Comparison of ENCODE assay signal across 18 cellular contexts in the genomic region with DNA sequence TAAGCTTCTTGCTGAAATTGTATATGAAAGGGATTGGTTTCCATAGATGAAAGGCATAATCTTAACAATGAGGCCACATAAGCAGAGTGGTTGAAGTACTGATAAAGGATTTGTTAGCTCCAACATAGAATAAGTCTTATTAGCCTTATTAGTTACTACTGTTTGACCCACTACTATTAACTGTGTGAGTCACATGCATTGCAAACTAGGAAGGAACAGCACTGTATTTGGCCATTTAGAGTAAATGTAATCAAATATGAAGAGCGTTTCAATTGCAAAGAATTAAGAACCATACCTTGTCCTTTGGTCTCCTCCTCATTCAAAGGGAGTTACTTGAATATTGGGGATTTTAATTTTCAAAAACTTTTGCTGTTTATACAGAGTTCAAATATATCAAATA.
DNase-seq lines count a peak whose midpoint lies in the region; ATAC-seq, FAIRE-seq and TF ChIP-seq lines count a peak whose summit lies in the region.
"Had no signal": no experiment of that assay in that cellular context is flagged by ENCODE, and none has a peak within 500 bp of the region (broad histone marks: within the 10 kb centered on the region; RNA-seq: fewer than 3 reads in every experiment).

No MANE protein-coding gene starts in this region.

- dilution Hi-C loops in endothelial cell of umbilical vein (cut with MboI; ENCODE audit: extremely low pct_ligation_motif_present, low sequenced_read_pairs) = no loop called here

- no peaks in the 10 kb centered on the region for H3K9me3 ChIP-seq in PC-3 (ENCODE audit: low read length)
- no peaks in the 10 kb centered on the region for H3K9me3 ChIP-seq in endothelial cell of umbilical vein (replicated peaks; ENCODE audit: control insufficient read depth, insufficient read depth, low read length)
- H3K9me3 ChIP-seq: HAP-1 had no signal

- H3K4me3 ChIP-seq in PC-3 (ENCODE audit: low read length) = no peak overlapping the region
- no peak overlapping the region for H3K4me3 ChIP-seq in endothelial cell of umbilical vein (replicated peaks in 1 of 3; ENCODE audit: insufficient read depth in 1 of 3, low read depth in 1 of 3, low read length in 3 of 3)
- H3K4me3 ChIP-seq: GM12878, GM23338, HAP-1 had no signal

- H4K20me1 ChIP-seq in PC-3 (ENCODE audit: low read length) (no peaks in the 10 kb centered on the region), endothelial cell of umbilical vein (replicated peaks; ENCODE audit: control insufficient read depth, extremely low read depth, insufficient read depth, low read length) (no peaks in the 10 kb centered on the region)

- H3K4me2 ChIP-seq in PC-3 (ENCODE audit: low read length) (0 out of 2 replicates have a peak overlapping the region, but pooled peaks have one; percentile 3), endothelial cell of umbilical vein (ENCODE audit: insufficient read depth, low read length) (no peak overlapping the region)
- H3K4me2 ChIP-seq: GM23338 had no signal

- CTCF ChIA-PET in PC-3 (lab: Charles Lee) (no interaction called here), endothelial cell of umbilical vein (lab: Charles Lee) (interaction anchor here (1.5 kb wide), 2 partner anchors 326 to 330 kb away, joined by 3 to 5 read pairs; no protein-coding TSS in a partner anchor)

- TF ChIP-seq POLR2A in endothelial cell of umbilical vein (IDR thresholded peaks at IDR 0.05; ENCODE audit: low read depth, low read length) = no peak

- no TSS peak for BruUV-seq in PC-3 (replicated peaks; lab: Mats Ljungman, UMichigan)
- BruUV-seq in endothelial cell of umbilical vein (replicated peaks; lab: Mats Ljungman, UMichigan) = no TSS peak

- H3K9ac ChIP-seq in PC-3 (ENCODE audit: low read length) = no peak overlapping the region
- no peak overlapping the region for H3K9ac ChIP-seq in endothelial cell of umbilical vein (replicated peaks; ENCODE audit: extremely low read depth, insufficient read depth, low read length)

- H3K27ac ChIP-seq in PC-3 (ENCODE audit: low read length) (no peak overlapping the region), endothelial cell of umbilical vein (ENCODE audit: insufficient read depth, low read depth, low read length) (no peak overlapping the region)

- H3K9me1 ChIP-seq in endothelial cell of umbilical vein (replicated peaks; ENCODE audit: control insufficient read depth, extremely low read depth, insufficient read depth, low read length) = no peaks in the 10 kb centered on the region

- POLR2A ChIA-PET in PC-3 (lab: Charles Lee; ENCODE audit: unreplicated experiment) = no interaction called here
- POLR2A ChIA-PET in endothelial cell of umbilical vein (lab: Charles Lee) = no interaction called here

- no peaks in the 10 kb centered on the region for H3K79me2 ChIP-seq in PC-3 (ENCODE audit: low read length)
- H3K79me2 ChIP-seq in endothelial cell of umbilical vein (ENCODE audit: control insufficient read depth, insufficient read depth, low read length) = no peaks in the 10 kb centered on the region

- ATAC-seq in PC-3 (peak; percentile 63), GM21526 (IDR thresholded peaks at IDR 0.05; ENCODE audit: low FRiP score, unreplicated experiment) (no peak)
- ATAC-seq: GM12878, GM23338 had no signal

- H3K9me2 ChIP-seq in PC-3 (replicated peaks; ENCODE audit: low read length) = no peaks in the 10 kb centered on the region

- intact Hi-C loops in PC-3 (cut with micrococcal nuclease) = loop anchor here (5.0 to 10.0 kb wide), 2 partner anchors 124 to 213 kb away; no protein-coding TSS in a partner anchor
- intact Hi-C loops in endothelial cell of umbilical vein (cut with micrococcal nuclease) = loop anchor here (10.0 kb wide), 1 partner anchor 774 kb away; no protein-coding TSS in a partner anchor

- FAIRE-seq in endothelial cell of umbilical vein (lab: Jason Lieb, UNC) = no peak
- FAIRE-seq: GM12878, GM19239, H54 had no signal

- no peak for TF ChIP-seq CTCF in PC-3 (conservative IDR thresholded peaks at IDR 0.05; ENCODE audit: low read depth, low read length)
- no peak for TF ChIP-seq CTCF in endothelial cell of umbilical vein (IDR thresholded peaks at IDR 0.05; ENCODE audit: extremely low read depth in 1 of 2, insufficient read depth in 1 of 2, low read depth in 1 of 2, low read length in 2 of 2)

- no peaks in the 10 kb centered on the region for H3F3A ChIP-seq in PC-3 (ENCODE audit: low read length, unreplicated experiment)

- no peaks in the 10 kb centered on the region for H3K27me3 ChIP-seq in PC-3 (ENCODE audit: low read length)
- H3K27me3 ChIP-seq in endothelial cell of umbilical vein (ENCODE audit: control insufficient read depth in 2 of 2, insufficient read depth in 2 of 2, low read length in 2 of 2) = no peaks in the 10 kb centered on the region

- no peak overlapping the region for H2AFZ ChIP-seq in PC-3 (ENCODE audit: low read length)
- peak overlapping the region; percentile 33 for H2AFZ ChIP-seq in endothelial cell of umbilical vein (ENCODE audit: low read depth, low read length)
- H2AFZ ChIP-seq: GM23338 had no signal

- DNase-seq in PC-3 (peak; percentile 11), endothelial cell of umbilical vein (ENCODE audit: low read depth, low spot score) (peak; percentile 12), iris pigment epithelial cell (ENCODE audit: low read depth) (peak; percentile 24), NCI-H2227 treated with DMSO at 0.1 percent for 48 hours (lab: John Stamatoyannopoulos, UW) (no peak), pons (ENCODE audit: low spot score) (no peak)
- DNase-seq: C1 segment of cervical spinal cord; Calu3; CD4-positive, alpha-beta memory T cell; COR-L47; DMS53; DMS79 treated with DMSO at 0.1 percent for 48 hours; HFFc6 had no signal

- H3K4me1 ChIP-seq in PC-3 (ENCODE audit: insufficient read depth, low read length) = peaks cover 28% of the 10 kb centered on the region
- H3K4me1 ChIP-seq in endothelial cell of umbilical vein (ENCODE audit: control insufficient read depth, extremely low read depth, insufficient read depth, low read length) = no peaks in the 10 kb centered on the region
- H3K4me1 ChIP-seq: HAP-1 had no signal

- H3K36me3 ChIP-seq in PC-3 (ENCODE audit: low read depth, low read length) (no peaks in the 10 kb centered on the region), endothelial cell of umbilical vein (ENCODE audit: control insufficient read depth in 2 of 2, extremely low read depth in 1 of 2, insufficient read depth in 2 of 2, low read length in 2 of 2) (no peaks in the 10 kb centered on the region)
- H3K36me3 ChIP-seq: HAP-1 had no signal

TF ChIP-seq in endothelial cell of umbilical vein, 7 proteins besides CTCF, POLR2A, EP300 and RAD21:
- TF ChIP-seq FOS (IDR thresholded peaks at IDR 0.05; ENCODE audit: borderline replicate concordance, insufficient read depth, low read length) (no peak), POLR2AphosphoS5 (IDR thresholded peaks at IDR 0.05; ENCODE audit: insufficient read depth, low read depth, low read length) (no peak), EZH2 (IDR thresholded peaks at IDR 0.05; ENCODE audit: borderline replicate concordance, low read depth, low read length, severe bottlenecking) (no peak), JUN (IDR thresholded peaks at IDR 0.05; ENCODE audit: borderline replicate concordance, insufficient read depth, insufficient read length, low read depth) (no peak)

Comparison
In these comparisons a context has a peak if more than half of its experiments do, and no peak if none do; other contexts are left out.
1. DNase-seq: peak in PC-3 (single experiment), endothelial cell of umbilical vein (single experiment) and iris pigment epithelial cell (single experiment); none in NCI-H2227 treated with DMSO at 0.1 percent for 48 hours (single experiment) and pons (single experiment).